11 cellular contexts compared by ENCODE assay signal in the genomic region with DNA sequence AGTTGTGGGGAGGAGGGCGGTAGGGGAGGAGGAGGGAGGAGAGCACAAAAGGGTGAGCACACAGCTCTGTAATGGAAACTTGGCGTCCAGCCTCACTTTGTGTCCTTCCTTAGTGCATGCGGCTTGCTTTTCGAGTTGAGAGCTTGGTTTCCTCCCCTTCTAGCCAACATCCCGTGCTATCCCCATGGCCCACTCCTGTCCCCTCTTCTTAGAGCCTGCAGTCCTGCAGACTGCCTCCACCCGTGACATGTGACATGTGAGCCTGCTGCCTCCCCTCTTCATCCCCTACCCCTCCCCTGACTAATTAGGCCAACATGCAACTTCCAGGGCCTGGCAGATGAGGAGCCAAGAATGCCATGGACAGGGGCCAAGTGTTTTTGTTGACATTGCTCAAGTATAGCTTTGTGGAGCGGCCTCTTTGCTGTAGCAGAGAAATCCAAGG.
A peak's percentile ranks its signal among the peaks of the same experiment; 100 is the strongest.
DNase-seq lines count a peak whose midpoint lies in the region; ATAC-seq and TF ChIP-seq lines count a peak whose summit lies in the region.
"Had no signal": no experiment of that assay in that cellular context is flagged by ENCODE, and none has a peak within 500 bp of the region (broad histone marks: within the 10 kb centered on the region; RNA-seq: fewer than 3 reads in every experiment).

No MANE protein-coding gene starts in this region.

- H3K9me3 ChIP-seq in neutrophil, result no peaks in the 10 kb centered on the region
- H3K9me3 ChIP-seq in CD8-positive, alpha-beta T cell (ENCODE audit: low read length), result no peaks in the 10 kb centered on the region
- H3K9me3 ChIP-seq: BLaER1 had no signal

- H3K4me3 ChIP-seq in neutrophil (ENCODE audit: low read depth in 1 of 2, low read length in 1 of 2), result no peak overlapping the region
- H3K4me3 ChIP-seq in CD8-positive, alpha-beta T cell (ENCODE audit: low read depth, low read length), result no peak overlapping the region
- H3K4me3 ChIP-seq: BLaER1 had no signal

- intact Hi-C loops in CD8-positive, alpha-beta T cell (cut with DNase I, micrococcal nuclease), result no loop called here

- no peak overlapping the region for H3K27ac Mint-ChIP-seq in CD8-positive, alpha-beta T cell
- H3K27ac Mint-ChIP-seq: activated CD4-positive, alpha-beta T cell treated with anti-CD3 and anti-CD28 coated beads for 36 hours had no signal

- H3K9me3 Mint-ChIP-seq in CD8-positive, alpha-beta T cell, result no peaks in the 10 kb centered on the region

- TF ChIP-seq CTCF in AG09319 (IDR thresholded peaks at IDR 0.05; ENCODE audit: low read depth, low read length) (no peak), neutrophil (IDR thresholded peaks at IDR 0.05) (no peak), RWPE1 (conservative IDR thresholded peaks at IDR 0.05; ENCODE audit: low read depth) (no peak)
- TF ChIP-seq CTCF in CD8-positive, alpha-beta T cell (IDR thresholded peaks at IDR 0.05), result no peak

- DNase-seq in AG09319 (ENCODE audit: extremely low read depth, low read depth) (peak; percentile 42), NCI-H446 (lab: John Stamatoyannopoulos, UW) (peak; percentile 58 to 78), fibroblast of peridontal ligament (ENCODE audit: extremely low read depth) (peak; percentile 67), RWPE1 (ENCODE audit: low spot score) (no peak), HuH-7.5 (ENCODE audit: low spot score) (no peak)
- no peak for DNase-seq in CD8-positive, alpha-beta T cell
- DNase-seq: activated CD4-positive, alpha-beta T cell treated with anti-CD3 and anti-CD28 coated beads for 36 hours; mesendoderm had no signal

- H3K36me3 ChIP-seq in neutrophil, result no peaks in the 10 kb centered on the region
- H3K36me3 ChIP-seq in CD8-positive, alpha-beta T cell (ENCODE audit: insufficient read depth, low read length), result no peaks in the 10 kb centered on the region
- H3K36me3 ChIP-seq: BLaER1 had no signal

- H3K27me3 Mint-ChIP-seq in CD8-positive, alpha-beta T cell (ENCODE audit: low read depth), result peaks cover under 1% of the 10 kb centered on the region
- H3K27me3 Mint-ChIP-seq: activated CD4-positive, alpha-beta T cell treated with anti-CD3 and anti-CD28 coated beads for 36 hours had no signal

- H3K27ac ChIP-seq in neutrophil (peak overlapping the region; percentile 81), RWPE1 (no peak overlapping the region)
- H3K27ac ChIP-seq in CD8-positive, alpha-beta T cell (ENCODE audit: low read depth, low read length), result no peak overlapping the region
- H3K27ac ChIP-seq: BLaER1 had no signal

- POLR2A ChIA-PET in RWPE1 (lab: Yijun Ruan, JAX; ENCODE audit: low non-redundant PET), result no interaction called here
- POLR2A ChIA-PET in CD8-positive, alpha-beta T cell (lab: Charles Lee), result no interaction called here

- no peaks in the 10 kb centered on the region for H3K27me3 ChIP-seq in neutrophil
- no peaks in the 10 kb centered on the region for H3K27me3 ChIP-seq in CD8-positive, alpha-beta T cell (ENCODE audit: insufficient read depth, low read length)
- H3K27me3 ChIP-seq: BLaER1 had no signal

- H3K36me3 Mint-ChIP-seq in CD8-positive, alpha-beta T cell, result no peaks in the 10 kb centered on the region

- ATAC-seq in GM21825 (IDR thresholded peaks at IDR 0.05; ENCODE audit: unreplicated experiment), result no peak
- no peak for ATAC-seq in CD8-positive, alpha-beta T cell
- ATAC-seq: activated CD4-positive, alpha-beta T cell treated with anti-CD3 and anti-CD28 coated beads for 36 hours had no signal

- no peak overlapping the region for H3K4me3 Mint-ChIP-seq in CD8-positive, alpha-beta T cell
- H3K4me3 Mint-ChIP-seq: activated CD4-positive, alpha-beta T cell treated with anti-CD3 and anti-CD28 coated beads for 36 hours had no signal

- no peaks in the 10 kb centered on the region for H3K4me1 Mint-ChIP-seq in CD8-positive, alpha-beta T cell (ENCODE audit: low read depth)
- H3K4me1 Mint-ChIP-seq: activated CD4-positive, alpha-beta T cell treated with anti-CD3 and anti-CD28 coated beads for 36 hours had no signal

- peaks cover 72 to 80% of the 10 kb centered on the region in 2 experiments for H3K4me1 ChIP-seq in neutrophil (ENCODE audit: control insufficient read depth in 1 of 2, insufficient read depth in 1 of 2, low read depth in 1 of 2, low read length in 1 of 2)
- no peaks in the 10 kb centered on the region for H3K4me1 ChIP-seq in CD8-positive, alpha-beta T cell (ENCODE audit: insufficient read depth, low read length)
- H3K4me1 ChIP-seq: BLaER1 had no signal

- CTCF ChIA-PET in RWPE1 (lab: Yijun Ruan, JAX), result no interaction called here
- CTCF ChIA-PET in CD8-positive, alpha-beta T cell (lab: Charles Lee), result no interaction called here

Comparison
In these comparisons a context has a peak if more than half of its experiments do, and no peak if none do; other contexts are left out.
1. DNase-seq: peak in AG09319 (single experiment), NCI-H446 (2 of 2) and fibroblast of peridontal ligament (single experiment); none in RWPE1 (single experiment), HuH-7.5 (single experiment) and CD8-positive, alpha-beta T cell (0 of 7).